In genomic region chr18:44229693-44230108, GRCh38 we compare ENCODE assay signal across 13 cellular contexts.
DNase-seq lines count a peak whose midpoint lies in the region; ATAC-seq and TF ChIP-seq lines count a peak whose summit lies in the region.
"Had no signal": no experiment of that assay in that cellular context is flagged by ENCODE, and none has a peak within 500 bp of the region (broad histone marks: within the 10 kb centered on the region; RNA-seq: fewer than 3 reads in every experiment).

No MANE protein-coding gene starts in this region.

- POLR2A ChIA-PET in MCF 10A (lab: Yijun Ruan, JAX) = no interaction called here

- H3K4me2 ChIP-seq in H9 (ENCODE audit: insufficient read depth, insufficient read length, low read length) = no peak overlapping the region

- no peak overlapping the region for H2BK12ac ChIP-seq in H9 (ENCODE audit: insufficient read length, low read depth, low read length)

- no peak overlapping the region for H2BK120ac ChIP-seq in H9 (ENCODE audit: low read depth, low read length, poor library complexity, severe bottlenecking)

- no peak overlapping the region for H3K23ac ChIP-seq in H9 (ENCODE audit: insufficient read length, low read depth, low read length)

- peak; percentile 27 for DNase-seq in H9
- DNase-seq in MCF 10A (ENCODE audit: unreplicated experiment) = peak; percentile 61
- DNase-seq in right atrium auricular region (ENCODE audit: low spot score) = peak; percentile 60
- DNase-seq in sciatic nerve (ENCODE audit: low spot score) = peak; percentile 82
- DNase-seq in glutamatergic neuron = no peak
- no peak for DNase-seq in NCI-H526 (lab: John Stamatoyannopoulos, UW)
- DNase-seq in RPMI8226 = no peak
- DNase-seq: Calu3, NCI-H146, trophoblast cell had no signal

- H3K27me3 ChIP-seq in H9 (ENCODE audit: insufficient read depth, low read length) (no peaks in the 10 kb centered on the region), right atrium auricular region (no peaks in the 10 kb centered on the region)

- no peak overlapping the region for H4K91ac ChIP-seq in H9 (ENCODE audit: insufficient read length, low read depth, low read length)

- CTCF ChIA-PET in MCF 10A (lab: Yijun Ruan, JAX) = no interaction called here

- TF ChIP-seq CTCF in H9 (conservative IDR thresholded peaks at IDR 0.05) (no peak), MCF 10A (IDR thresholded peaks at IDR 0.05; ENCODE audit: unreplicated experiment) (no peak), right atrium auricular region (IDR thresholded peaks at IDR 0.05) (no peak), glutamatergic neuron (IDR thresholded peaks at IDR 0.05; ENCODE audit: partially characterized antibody, unreplicated experiment) (no peak)

- no CpG with 5 or more reads among the region's 3 CpGs for WGBS in H9 (ENCODE audit: extremely low coverage, insufficient read length, low lambda C conversion rate)

- H4K20me1 ChIP-seq in H9 (ENCODE audit: control insufficient read depth, insufficient read depth, insufficient read length) = no peaks in the 10 kb centered on the region

- no peak overlapping the region for H3K18ac ChIP-seq in H9 (ENCODE audit: insufficient read length, low read depth, low read length)

- no TSS peak for BruUV-seq in MCF 10A (replicated peaks; lab: Mats Ljungman, UMichigan)

- no peak overlapping the region for H3K27ac ChIP-seq in H9 (ENCODE audit: insufficient read length, low read depth, low read length)
- H3K27ac ChIP-seq in right atrium auricular region = no peak overlapping the region

- H3K4me3 Mint-ChIP-seq in H9 (no peak overlapping the region), MCF 10A (ENCODE audit: unreplicated experiment) (no peak overlapping the region), glutamatergic neuron (ENCODE audit: unreplicated experiment) (no peak overlapping the region)
- H3K4me3 Mint-ChIP-seq: T-helper 1 cell treated with Interleukin-12 subunit alpha and Interleukin-12 subunit beta and Interleukin-4 antibody, amounts not matched to agents 30 μg/mL and 1 μg/mL, for 36 hours had no signal

- H2BK15ac ChIP-seq in H9 (ENCODE audit: low read depth, low read length) = no peak overlapping the region

- ATAC-seq in sciatic nerve (peak; percentile 94), GM18867 (IDR thresholded peaks at IDR 0.05; ENCODE audit: unreplicated experiment) (no peak)

- no peaks in the 10 kb centered on the region for H3K9me3 Mint-ChIP-seq in H9
- no peaks in the 10 kb centered on the region for H3K9me3 Mint-ChIP-seq in MCF 10A (ENCODE audit: unreplicated experiment)
- H3K9me3 Mint-ChIP-seq in glutamatergic neuron (ENCODE audit: unreplicated experiment) = no peaks in the 10 kb centered on the region
- H3K9me3 Mint-ChIP-seq: T-helper 1 cell treated with Interleukin-12 subunit alpha and Interleukin-12 subunit beta and Interleukin-4 antibody, amounts not matched to agents 30 μg/mL and 1 μg/mL, for 36 hours had no signal

- no peak overlapping the region for H3K14ac ChIP-seq in H9 (ENCODE audit: insufficient read depth, low read length)

- no peaks in the 10 kb centered on the region for H3K36me3 Mint-ChIP-seq in H9 (ENCODE audit: insufficient read depth in 1 of 3, low read depth in 3 of 3)
- H3K36me3 Mint-ChIP-seq in MCF 10A (ENCODE audit: insufficient read depth, unreplicated experiment) = no peaks in the 10 kb centered on the region
- H3K36me3 Mint-ChIP-seq in glutamatergic neuron (ENCODE audit: unreplicated experiment) = no peaks in the 10 kb centered on the region

- no peak overlapping the region for H2AK5ac ChIP-seq in H9 (ENCODE audit: insufficient read length, low read length)

- 0 out of 7 replicates have a peak overlapping the region, but pooled peaks of 1 of the 3 experiments have one; percentile 33 for H3K27ac Mint-ChIP-seq in H9
- H3K27ac Mint-ChIP-seq in MCF 10A (ENCODE audit: low read depth, unreplicated experiment) = no peak overlapping the region
- no peak overlapping the region for H3K27ac Mint-ChIP-seq in glutamatergic neuron (ENCODE audit: unreplicated experiment)
- H3K27ac Mint-ChIP-seq: activated T-helper 2 cell treated with anti-CD3 and anti-CD28 coated beads, Interferon-gamma antibody, Interleukin-2, Interleukin-4, amounts not matched to agents 10 μg/mL and 5 μg/mL and 100 μg/mL, durations not matched to agents 14 hours and 24 hours and 36 hours; T-helper 1 cell treated with Interleukin-12 subunit alpha and Interleukin-12 subunit beta and Interleukin-4 antibody, amounts not matched to agents 30 μg/mL and 1 μg/mL, for 36 hours had no signal

- no peak overlapping the region for H3K56ac ChIP-seq in H9 (ENCODE audit: insufficient read length, low read depth, low read length)

- H3K79me2 ChIP-seq in H9 (ENCODE audit: insufficient read depth, low read length) = no peaks in the 10 kb centered on the region

- H3K4me1 ChIP-seq in H9 (ENCODE audit: insufficient read depth, low read length) = no peaks in the 10 kb centered on the region; the same call in 1 of the 2 replicates
- peaks cover 0 to 12% of the 10 kb centered on the region in 2 donors for H3K4me1 ChIP-seq in right atrium auricular region

- no peak overlapping the region for H4K8ac ChIP-seq in H9 (replicated peaks; ENCODE audit: insufficient read length, low read depth, low read length)

- no peak overlapping the region for H3K4me3 ChIP-seq in right atrium auricular region

- no peaks in the 10 kb centered on the region for H3K27me3 Mint-ChIP-seq in H9 (ENCODE audit: low read depth)
- no peaks in the 10 kb centered on the region for H3K27me3 Mint-ChIP-seq in MCF 10A (ENCODE audit: insufficient read depth, unreplicated experiment)
- no peaks in the 10 kb centered on the region for H3K27me3 Mint-ChIP-seq in glutamatergic neuron (ENCODE audit: unreplicated experiment)

- H2AFZ ChIP-seq in H9 (ENCODE audit: low read length) = no peak overlapping the region

- H3K36me3 ChIP-seq in right atrium auricular region = no peaks in the 10 kb centered on the region

- no peak overlapping the region for H3T11ph ChIP-seq in H9 (ENCODE audit: low read length)

- no peaks in the 10 kb centered on the region for H3K23me2 ChIP-seq in H9 (ENCODE audit: insufficient read length, low read depth, low read length, poor library complexity, severe bottlenecking)

- no peak overlapping the region for H4K5ac ChIP-seq in H9 (ENCODE audit: insufficient read length, low read depth, low read length)

- H3K4me1 Mint-ChIP-seq in H9 (peaks cover 8 to 10% of the 10 kb centered on the region in 2 experiments; a peak in 3 of 4 replicates), MCF 10A (ENCODE audit: insufficient read depth, unreplicated experiment) (no peaks in the 10 kb centered on the region), glutamatergic neuron (ENCODE audit: low read depth, unreplicated experiment) (no peaks in the 10 kb centered on the region)

- no peak overlapping the region for H3K4ac ChIP-seq in H9 (ENCODE audit: low read depth, low read length)

- intact Hi-C loops in MCF 10A (cut with micrococcal nuclease) (no loop called here), sciatic nerve (cut with DNase I) (no loop called here)

- H3K79me1 ChIP-seq in H9 (ENCODE audit: insufficient read depth, low read depth, low read length, poor library complexity, severe bottlenecking) = no peaks in the 10 kb centered on the region

- no peak overlapping the region for H2BK20ac ChIP-seq in H9 (ENCODE audit: low read depth, low read length, poor library complexity, severe bottlenecking)

- no peak overlapping the region for H3K9ac ChIP-seq in H9 (ENCODE audit: extremely low read depth, insufficient read length, low read length)

- H2BK5ac ChIP-seq in H9 (ENCODE audit: insufficient read length, low read length) = no peak overlapping the region

- H3K9me3 ChIP-seq in H9 (ENCODE audit: control insufficient read depth, low read depth, low read length) (no peaks in the 10 kb centered on the region), right atrium auricular region (no peaks in the 10 kb centered on the region)

Comparison
In these comparisons a context has a peak if more than half of its experiments do, and no peak if none do; other contexts are left out.
1. DNase-seq: peak in H9 (single experiment), MCF 10A (single experiment), right atrium auricular region (single experiment) and sciatic nerve (single experiment); none in glutamatergic neuron (single experiment), NCI-H526 (0 of 2) and RPMI8226 (single experiment).